9 cellular contexts compared by ENCODE assay signal in genomic region chr6:163412345-163412744, GRCh38. TPM values are rescaled to one million over a fixed set of nuclear protein-coding genes. Genes with fewer than 3 reads are reported as not detected.
DNase-seq lines count a peak whose midpoint lies in the region; ATAC-seq and TF ChIP-seq lines count a peak whose summit lies in the region.
"Had no signal": no experiment of that assay in that cellular context is flagged by ENCODE, and none has a peak within 500 bp of the region (broad histone marks: within the 10 kb centered on the region; RNA-seq: fewer than 3 reads in every experiment).

No MANE protein-coding gene starts in this region.

- no peaks in the 10 kb centered on the region for H3K9me3 ChIP-seq in SK-N-MC (ENCODE audit: low read depth, low read length)
- no peaks in the 10 kb centered on the region for H3K9me3 ChIP-seq in esophagus muscularis mucosa
- H3K9me3 ChIP-seq in prostate gland, result no peaks in the 10 kb centered on the region
- no peaks in the 10 kb centered on the region for H3K9me3 ChIP-seq in OCI-LY7 (ENCODE audit: low read length)

- H3K27ac ChIP-seq in SK-N-MC (no peak overlapping the region), esophagus muscularis mucosa (replicated peaks in 1 of 4) (peak overlapping the region; percentile 97 to 100 (median 99)), prostate gland (peak overlapping the region; percentile 99), OCI-LY7 (ENCODE audit: low read depth, low read length, poor library complexity, severe bottlenecking) (no peak overlapping the region)

- TF ChIP-seq EP300 in esophagus muscularis mucosa (IDR thresholded peaks at IDR 0.05), result no peak

- peaks cover 18% of the 10 kb centered on the region for H3K79me2 ChIP-seq in OCI-LY7 (ENCODE audit: insufficient read depth, low read depth, low read length)

- peaks cover 17% of the 10 kb centered on the region for H4K20me1 ChIP-seq in OCI-LY7 (ENCODE audit: insufficient read depth, low read length)

- peak overlapping the region; percentile 99 for H3K27ac Mint-ChIP-seq in Calu3 (ENCODE audit: unreplicated experiment)

- H3K9ac ChIP-seq in SK-N-MC (ENCODE audit: insufficient read length), result peak overlapping the region; percentile 88

- TF ChIP-seq CTCF in Calu3 (IDR thresholded peaks at IDR 0.05; ENCODE audit: unreplicated experiment), result no peak
- no peak for TF ChIP-seq CTCF in esophagus muscularis mucosa (IDR thresholded peaks at IDR 0.05)
- TF ChIP-seq CTCF in prostate gland (IDR thresholded peaks at IDR 0.05), result no peak
- no peak for TF ChIP-seq CTCF in OCI-LY7 (conservative IDR thresholded peaks at IDR 0.05; ENCODE audit: low read length)

- no peaks in the 10 kb centered on the region for H3K27me3 Mint-ChIP-seq in Calu3 (ENCODE audit: unreplicated experiment)

- H3K4me1 ChIP-seq in esophagus muscularis mucosa (peaks cover 7 to 16% (median 11%) of the 10 kb centered on the region in 4 donors), prostate gland (replicated peaks) (no peaks in the 10 kb centered on the region), OCI-LY7 (ENCODE audit: insufficient read depth, low read length, poor library complexity, severe bottlenecking) (peaks cover 12% of the 10 kb centered on the region)

- peaks cover 46% of the 10 kb centered on the region for H3K36me3 Mint-ChIP-seq in Calu3 (ENCODE audit: insufficient read depth, unreplicated experiment)

- WGBS in esophagus muscularis mucosa, result 6% methylated on average over 2 of the region's 2 CpGs
- WGBS in prostate gland, result 21% methylated on average over 2 of the region's 2 CpGs

- H2AFZ ChIP-seq in OCI-LY7 (ENCODE audit: low read length), result no peak overlapping the region

- peaks cover 9% of the 10 kb centered on the region for H3K4me1 Mint-ChIP-seq in Calu3 (ENCODE audit: low read depth, unreplicated experiment)

- POLR2A ChIA-PET in OCI-LY7 (lab: Charles Lee), result interaction anchor here (0.6 to 0.8 kb wide), 5 partner anchors 32 to 268 kb away, joined by 3 to 10 read pairs (median 3); no protein-coding TSS in a partner anchor

- H3K27me3 ChIP-seq in esophagus muscularis mucosa (no peaks in the 10 kb centered on the region), prostate gland (replicated peaks; ENCODE audit: insufficient read depth) (no peaks in the 10 kb centered on the region)

- peak overlapping the region; percentile 83 for H3K4me3 Mint-ChIP-seq in Calu3 (ENCODE audit: low read depth, unreplicated experiment)

- H3K4me3 ChIP-seq in SK-N-MC (peak overlapping the region; percentile 92), esophagus muscularis mucosa (peak overlapping the region; percentile 95 to 96 (median 96)), prostate gland (no peak overlapping the region), OCI-LY7 (ENCODE audit: low read depth, low read length, poor library complexity, severe bottlenecking) (no peak overlapping the region)

- H3K36me3 ChIP-seq in SK-N-MC (ENCODE audit: insufficient read depth, low read length) (no peaks in the 10 kb centered on the region), esophagus muscularis mucosa (no peaks in the 10 kb centered on the region), prostate gland (no peaks in the 10 kb centered on the region), OCI-LY7 (ENCODE audit: insufficient read depth, low read length) (no peaks in the 10 kb centered on the region)

- no peak for TF ChIP-seq POLR2A in esophagus muscularis mucosa (IDR thresholded peaks at IDR 0.05; ENCODE audit: low read depth)
- no peak for TF ChIP-seq POLR2A in prostate gland (IDR thresholded peaks at IDR 0.05)

- DNase-seq in Calu3 (no peak), SK-N-MC (ENCODE audit: low read depth, low spot score) (no peak), esophagus muscularis mucosa (ENCODE audit: extremely low spot score) (no peak), prostate gland (ENCODE audit: low spot score) (no peak), NCI-H1092 (lab: John Stamatoyannopoulos, UW) (no peak), OCI-LY7 (ENCODE audit: low spot score) (no peak), dedifferentiated amniotic fluid mesenchymal stem cell (ENCODE audit: extremely low spot score) (no peak)
- DNase-seq: activated CD4-positive, alpha-beta T cell treated with anti-CD3 and anti-CD28 coated beads, Interleukin-2, amount 50 U/mL, for 48 hours had no signal

- no peak for ATAC-seq in HG03196 (IDR thresholded peaks at IDR 0.05; ENCODE audit: unreplicated experiment)

- no peaks in the 10 kb centered on the region for H3K9me2 ChIP-seq in OCI-LY7 (ENCODE audit: insufficient read depth, low read length)

- no peak overlapping the region for H3K4me2 ChIP-seq in OCI-LY7 (ENCODE audit: low read length)

- intact Hi-C loops in Calu3 (cut with micrococcal nuclease; ENCODE audit: unreplicated experiment) (loop anchor here (2.0 kb wide), 2 partner anchors 20 to 88 kb away; no protein-coding TSS in a partner anchor), esophagus muscularis mucosa (cut with DNase I) (no loop called here), prostate gland (cut with DNase I) (loop anchor here (5.0 kb wide), 1 partner anchor 75 kb away; no protein-coding TSS in a partner anchor), OCI-LY7 (cut with micrococcal nuclease; ENCODE audit: unreplicated experiment) (loop anchor here (5.0 kb wide), 1 partner anchor 685 kb away; the partner anchor contains the start of genes PACRG and PRKN)

- H3K9me3 Mint-ChIP-seq in Calu3 (ENCODE audit: low read depth, unreplicated experiment), result no peaks in the 10 kb centered on the region

- BruUV-seq in Calu3 (replicated peaks; lab: Mats Ljungman, UMichigan) (no TSS peak), OCI-LY7 (replicated peaks; lab: Mats Ljungman, UMichigan) (no TSS peak)

- CTCF ChIA-PET in Calu3 (lab: Charles Lee) (interaction anchor here (0.7 to 2.7 kb wide), 2 partner anchors 11 to 98 kb away, joined by 3 to 6 read pairs; no protein-coding TSS in a partner anchor), OCI-LY7 (lab: Charles Lee; ENCODE audit: unreplicated experiment) (no interaction called here)

RNA-seq across cellular contexts. Expression of gene QKI, which starts 2.2 kb away (rescaled TPM):
- total RNA-seq in Calu3 (2022) (94.1 and 131 TPM in 2 replicates), esophagus muscularis mucosa (100 to 1,000 TPM; 176 to 290 (median 237) TPM), prostate gland (100 to 1,000 TPM in 1 of 2 donors, 10 to 100 TPM in 1; 63.0 to 316 TPM), OCI-LY7 (2022) (72.7 and 74.5 TPM in 2 replicates)
- 54.4 and 55.4 TPM in 2 replicates for total RNA-seq in OCI-LY7 (2014; rRNA removed; shearing (Covaris generic))

Comparison
In these comparisons a context has a peak if more than half of its experiments do, and no peak if none do; other contexts are left out.
1. H3K27ac ChIP-seq: peak in esophagus muscularis mucosa (4 of 4) and prostate gland (2 of 2); none in SK-N-MC (single experiment) and OCI-LY7 (single experiment).
2. H3K4me3 ChIP-seq: peak in SK-N-MC (single experiment) and esophagus muscularis mucosa (4 of 4); none in prostate gland (0 of 2) and OCI-LY7 (single experiment).